Comparison of ENCODE assay signal across 8 cellular contexts in the genomic region with DNA sequence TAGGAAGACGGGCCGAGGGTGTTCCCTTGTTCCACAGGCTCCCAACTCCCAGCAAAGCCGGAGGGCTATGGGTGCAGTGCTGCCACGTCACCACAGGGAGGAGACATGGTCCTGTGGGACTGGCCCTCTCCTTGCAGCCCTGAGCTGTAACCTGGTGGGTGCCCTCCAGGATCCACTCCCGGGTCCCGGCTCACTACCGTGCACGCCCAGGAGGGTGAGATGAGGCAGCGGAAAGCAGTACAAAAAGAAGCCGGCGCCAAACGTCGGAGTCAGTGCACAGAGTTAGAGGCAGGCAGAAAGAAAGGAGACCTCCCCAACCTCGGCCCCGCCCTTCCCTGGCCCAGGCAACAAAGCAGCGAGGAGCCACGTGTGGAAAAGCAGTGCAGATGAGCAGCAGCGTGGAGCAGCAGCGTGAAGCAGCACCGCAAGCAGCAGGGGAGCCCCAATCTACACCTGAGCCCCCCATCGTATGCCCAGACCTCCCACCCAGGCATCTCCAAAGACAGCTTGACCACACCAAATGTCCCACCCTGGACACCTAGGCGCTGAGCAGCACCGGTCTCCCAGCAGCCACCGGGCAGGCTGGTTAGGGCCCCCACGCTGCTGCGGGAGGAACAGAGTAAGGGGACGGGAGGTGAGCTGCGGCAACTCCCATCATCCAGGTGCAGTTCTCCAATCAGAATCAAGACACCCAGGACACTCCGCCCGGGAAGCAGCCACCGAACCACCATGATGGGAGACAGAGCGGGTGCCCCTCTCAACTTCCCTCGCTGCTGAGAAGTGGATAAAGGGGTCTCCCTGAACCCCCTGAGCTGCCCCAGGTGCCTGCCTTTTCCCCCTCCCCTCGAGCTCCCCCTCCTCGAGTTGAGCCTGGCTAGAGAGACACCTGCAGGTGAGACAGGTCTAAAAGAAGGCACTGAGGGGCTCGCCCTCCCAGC. TPM values are rescaled to one million over a fixed set of nuclear protein-coding genes. Genes with fewer than 3 reads are reported as not detected.
A peak's percentile ranks its signal among the peaks of the same experiment; 100 is the strongest.
DNase-seq lines count a peak whose midpoint lies in the region; ATAC-seq and TF ChIP-seq lines count a peak whose summit lies in the region.

No MANE protein-coding gene starts in this region.

- ATAC-seq in GM19328 (IDR thresholded peaks at IDR 0.05; ENCODE audit: unreplicated experiment) = peak; percentile 69
- ATAC-seq in HG03439 (IDR thresholded peaks at IDR 0.05; ENCODE audit: unreplicated experiment) = peak; percentile 50
- ATAC-seq in natural killer cell = peak; percentile 62 to 84 (median 75)

- peak overlapping the region; percentile 82 for H3K4me3 Mint-ChIP-seq in natural killer cell

- no peaks in the 10 kb centered on the region for H3K36me3 Mint-ChIP-seq in natural killer cell

- no peak overlapping the region for H3K27ac Mint-ChIP-seq in natural killer cell

- DNase-seq in CD1c-positive myeloid dendritic cell (ENCODE audit: extremely low spot score) (peak; percentile 26), NCI-H510A treated with DMSO at 0.1 percent for 48 hours (lab: John Stamatoyannopoulos, UW) (peak; percentile 80), epidermal melanocyte (ENCODE audit: insufficient read length, low spot score) (peak; percentile 79), natural killer cell (no peak)
- DNase-seq in activated CD8-positive, alpha-beta memory T cell treated with anti-CD3 and anti-CD28 coated beads for 48 hours (ENCODE audit: low read depth in 2 of 3, low spot score in 2 of 3) = peak in 2 of 3 experiments; percentile 38 to 45
- DNase-seq in stimulated activated naive CD4-positive, alpha-beta T cell treated with Interleukin-2 at 50 U/mL for 16 hours (lab: John Stamatoyannopoulos, UW) = peak; percentile 56

- no peaks in the 10 kb centered on the region for H3K9me3 Mint-ChIP-seq in natural killer cell

- peak; percentile 44 for TF ChIP-seq CTCF in natural killer cell (IDR thresholded peaks at IDR 0.05)

- intact Hi-C loops in natural killer cell (cut with micrococcal nuclease) = loop anchor here (2.0 kb wide), 1 partner anchor 211 kb away; no protein-coding TSS in a partner anchor

- H3K27me3 Mint-ChIP-seq in natural killer cell (ENCODE audit: low read depth in 2 of 2) = peaks cover 3 to 6% of the 10 kb centered on the region in 2 donors

- peaks cover 7 to 13% of the 10 kb centered on the region in 2 donors for H3K4me1 Mint-ChIP-seq in natural killer cell

RNA-seq across cellular contexts. Expression of gene IGSF9B, which starts 28.8 kb away (rescaled TPM):
- 1 to 10 TPM; 2.2 to 6.1 (median 4.3) TPM for total RNA-seq in natural killer cell
